ENCODE assay signal across 1 cellular context in the genomic region with DNA sequence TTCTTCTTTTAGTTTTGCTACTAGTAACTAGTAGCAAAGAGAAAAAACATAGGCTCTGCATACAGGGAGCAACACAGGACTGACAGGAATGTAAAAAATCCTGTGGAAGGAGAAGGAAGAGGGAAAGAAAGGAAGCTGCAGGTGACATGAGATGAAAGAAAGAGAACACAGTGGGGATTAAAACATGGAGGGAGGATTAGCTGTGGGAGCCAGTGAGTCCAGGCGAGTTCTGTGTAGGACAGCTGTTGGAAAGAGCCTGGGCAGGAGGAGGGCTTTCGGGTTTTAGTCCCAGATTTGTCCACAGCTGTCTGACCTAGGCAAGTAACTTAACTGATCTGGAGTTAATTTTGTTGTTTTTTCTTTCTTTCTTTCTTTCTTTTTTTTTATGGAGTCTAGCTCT.
TF ChIP-seq lines count a peak whose summit lies in the region.

No MANE protein-coding gene starts in this region.

TF ChIP-seq in H1, 55 proteins besides CTCF, POLR2A, EP300 and RAD21:
- no peak for TF ChIP-seq SAP30 (IDR thresholded peaks at IDR 0.05; ENCODE audit: insufficient read depth, insufficient replicate concordance, low read length)
- TF ChIP-seq TAF7 (optimal IDR thresholded peaks at IDR 0.05; ENCODE audit: borderline replicate concordance, low read depth, low read length), result no peak
- TF ChIP-seq SP1 (IDR thresholded peaks at IDR 0.05; ENCODE audit: low read depth, low read length), result peak; percentile 57; the same call in 1 of the 2 replicates
- no peak for TF ChIP-seq PHF8 (conservative IDR thresholded peaks at IDR 0.05; ENCODE audit: low read depth, low read length)
- no peak for TF ChIP-seq SP2 (IDR thresholded peaks at IDR 0.05; ENCODE audit: low read length)
- peak; percentile 13; the same call in 1 of the 2 replicates for TF ChIP-seq YY1 (IDR thresholded peaks at IDR 0.05; ENCODE audit: low read depth, low read length)
- TF ChIP-seq RFX5 (IDR thresholded peaks at IDR 0.05; ENCODE audit: borderline replicate concordance, low read depth, low read length), result no peak
- peak in 1 of 2 experiments; percentile 90; a peak in 1 of 4 replicates for TF ChIP-seq HDAC2 (IDR thresholded peaks at IDR 0.05; ENCODE audit: borderline replicate concordance in 1 of 2, low read depth in 2 of 2, low read length in 2 of 2)
- TF ChIP-seq CBX5 (IDR thresholded peaks at IDR 0.05; ENCODE audit: low read depth, low read length), result no peak
- TF ChIP-seq GTF2F1 (IDR thresholded peaks at IDR 0.05; ENCODE audit: borderline replicate concordance, low read depth, low read length), result no peak
- TF ChIP-seq EZH2 (IDR thresholded peaks at IDR 0.05; ENCODE audit: low read depth, low read length, severe bottlenecking), result no peak
- 0 out of 2 replicates have a peak, but pooled peaks have one; percentile 36 for TF ChIP-seq TCF12 (IDR thresholded peaks at IDR 0.05; ENCODE audit: low read depth, low read length)
- TF ChIP-seq RNF2 (IDR thresholded peaks at IDR 0.05; ENCODE audit: borderline replicate concordance, low read depth, low read length, missing control alignments, poor library complexity, severe bottlenecking), result no peak
- no peak for TF ChIP-seq SRF (IDR thresholded peaks at IDR 0.05; ENCODE audit: low read depth, low read length)
- TF ChIP-seq ZNF274 (IDR thresholded peaks at IDR 0.05; ENCODE audit: borderline replicate concordance, extremely low read depth, low read length), result no peak
- TF ChIP-seq MAFK (IDR thresholded peaks at IDR 0.05; ENCODE audit: low read depth, low read length), result no peak
- TF ChIP-seq KDM5A (IDR thresholded peaks at IDR 0.05; ENCODE audit: low read length), result no peak
